13 cellular contexts compared by ENCODE assay signal in the genomic region with DNA sequence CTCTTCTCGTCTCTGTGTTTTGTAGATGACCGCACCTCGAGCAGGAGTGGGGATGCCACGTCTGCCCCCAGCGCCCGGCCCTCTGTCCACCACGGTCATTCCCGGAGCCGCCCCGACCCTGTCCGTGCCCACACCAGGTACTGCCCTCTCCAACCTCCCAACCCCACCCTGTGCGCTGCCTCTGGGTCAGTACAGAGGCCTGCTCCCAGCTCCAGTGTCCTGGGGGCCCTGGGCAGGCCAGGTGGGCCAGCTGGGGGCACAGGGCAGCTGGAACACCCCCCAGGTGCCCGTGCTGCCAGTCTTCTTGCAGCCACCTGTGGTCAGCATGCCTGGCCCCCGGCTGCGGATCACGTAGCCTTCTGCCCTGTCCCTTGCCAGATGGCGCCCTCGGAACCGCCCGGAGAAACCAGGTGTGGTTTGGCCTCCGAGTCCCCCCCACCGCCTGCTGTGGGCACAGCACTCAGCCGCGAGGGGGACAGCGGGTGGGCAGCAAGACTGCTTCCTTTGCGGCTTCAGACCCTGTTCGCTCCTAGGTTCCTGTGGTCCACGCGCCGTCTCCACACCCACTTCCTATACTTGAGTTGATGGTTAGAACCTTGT.
"Had no signal": no experiment of that assay in that cellular context is flagged by ENCODE, and none has a peak within 500 bp of the region (broad histone marks: within the 10 kb centered on the region; RNA-seq: fewer than 3 reads in every experiment).

No MANE protein-coding gene starts in this region.

- H3K4me3 Mint-ChIP-seq: neural progenitor cell, type B pancreatic cell had no signal

- H3K4me2 ChIP-seq: neural progenitor cell had no signal

- H3K9me3 ChIP-seq: left lung, SJSA1 had no signal

- H2AFZ ChIP-seq: neural progenitor cell, parathyroid adenoma had no signal

- H3K79me2 ChIP-seq: parathyroid adenoma had no signal

- H3K4me3 ChIP-seq: cardiac muscle cell, left lung, neural progenitor cell, SJSA1, skin epidermis had no signal

- H3K9ac ChIP-seq: neural progenitor cell, parathyroid adenoma had no signal

- H3K36me3 ChIP-seq: cardiac muscle cell, left lung, neural progenitor cell, SJSA1 had no signal

- H3K27ac Mint-ChIP-seq: neural progenitor cell, type B pancreatic cell had no signal

- H3K27me3 Mint-ChIP-seq: type B pancreatic cell had no signal

- H3K27me3 ChIP-seq: cardiac muscle cell, foreskin keratinocyte, neural progenitor cell, SJSA1 had no signal

- H3K27ac ChIP-seq: cardiac muscle cell, foreskin keratinocyte, left lung, neural progenitor cell, parathyroid adenoma, SJSA1, skin epidermis had no signal

- H3K9me3 Mint-ChIP-seq: neural progenitor cell, type B pancreatic cell had no signal

- ATAC-seq: foreskin keratinocyte, left lung had no signal

- H3K4me1 ChIP-seq: foreskin keratinocyte, left lung, neural progenitor cell, parathyroid adenoma had no signal

- DNase-seq: activated CD4-positive, alpha-beta T cell treated with anti-CD3 and anti-CD28 coated beads for 1 hour; activated gamma-delta T cell treated with Interleukin-2 at 50 U/mL for 16 hours; activated T-cell treated with anti-CD3 and anti-CD28 coated beads, Interleukin-2, amount 50 U/mL, for 1 hour; foreskin keratinocyte; left lung; mesenchymal stem cell; retina had no signal
